Comparison of ENCODE assay signal across 8 cellular contexts in genomic region chr10:126504051-126504760, GRCh38.
DNase-seq lines count a peak whose midpoint lies in the region; ATAC-seq and TF ChIP-seq lines count a peak whose summit lies in the region.

No MANE protein-coding gene starts in this region.

- H3K4me3 Mint-ChIP-seq in nephron progenitor cell = no peak overlapping the region

- H3K27ac ChIP-seq in HL-60 (replicated peaks) = no peak overlapping the region

- no peaks in the 10 kb centered on the region for H3K27me3 ChIP-seq in HL-60 (ENCODE audit: insufficient read depth, poor library complexity, severe bottlenecking)

- H3K4me1 Mint-ChIP-seq in nephron progenitor cell = no peaks in the 10 kb centered on the region

- TF ChIP-seq CTCF in HL-60 (IDR thresholded peaks at IDR 0.05; ENCODE audit: insufficient read depth, low read length) (peak; percentile 11), nephron progenitor cell (IDR thresholded peaks at IDR 0.05) (peak; percentile 59)

- peaks cover 6% of the 10 kb centered on the region for H3K27me3 Mint-ChIP-seq in nephron progenitor cell (ENCODE audit: low read depth, poor library complexity)

- no peak overlapping the region for H3K27ac Mint-ChIP-seq in nephron progenitor cell

- DNase-seq in SIG-M5 treated with dmso at 0.1 percent for 504 hours (lab: John Stamatoyannopoulos, UW; ENCODE audit: unreplicated experiment) (peak; percentile 3), SIG-M5 (lab: John Stamatoyannopoulos, UW) (no peak), HL-60 (ENCODE audit: low read depth in 1 of 2, low spot score in 1 of 2) (peak in 1 of 2 experiments; percentile 29), SK-N-DZ (ENCODE audit: low spot score) (peak; percentile 35), fibroblast of peridontal ligament (ENCODE audit: extremely low read depth) (peak; percentile 82), nephron progenitor cell (peak; percentile 43)

- no peaks in the 10 kb centered on the region for H3K9me3 Mint-ChIP-seq in nephron progenitor cell

- no peaks in the 10 kb centered on the region for H3K36me3 Mint-ChIP-seq in nephron progenitor cell (ENCODE audit: low read depth)

- no peak overlapping the region for H3K4me3 ChIP-seq in HL-60 (replicated peaks; ENCODE audit: insufficient read depth, low read length)

- ATAC-seq in GM21528 (IDR thresholded peaks at IDR 0.05; ENCODE audit: low FRiP score, unreplicated experiment) = no peak
- no peak for ATAC-seq in GM21447 (IDR thresholded peaks at IDR 0.05; ENCODE audit: unreplicated experiment)
